In genomic region chr4:22850630-22851029, GRCh38 we compare ENCODE assay signal across 21 cellular contexts.
DNase-seq lines count a peak whose midpoint lies in the region; ATAC-seq, FAIRE-seq and TF ChIP-seq lines count a peak whose summit lies in the region.
"Had no signal": no experiment of that assay in that cellular context is flagged by ENCODE, and none has a peak within 500 bp of the region (broad histone marks: within the 10 kb centered on the region; RNA-seq: fewer than 3 reads in every experiment).

No MANE protein-coding gene starts in this region.

- H3K4me1 ChIP-seq in heart left ventricle, result no peaks in the 10 kb centered on the region
- no peaks in the 10 kb centered on the region for H3K4me1 ChIP-seq in left ventricle myocardium inferior
- H3K4me1 ChIP-seq: A549, spleen, upper lobe of left lung had no signal

- TF ChIP-seq CTCF in heart left ventricle (IDR thresholded peaks at IDR 0.05), result no peak
- no peak for TF ChIP-seq CTCF in left ventricle myocardium inferior (IDR thresholded peaks at IDR 0.05; ENCODE audit: borderline replicate concordance)

- FAIRE-seq in GM19239 (lab: Jason Lieb, UNC), result no peak
- FAIRE-seq: A549, frontal cortex had no signal

- 40 to 49% (median 47%) methylated on average over 2 of the region's 2 CpGs for WGBS in heart left ventricle, 4 donors

- DNase-seq in DMS 273 treated with DMSO at 0.1 percent for 48 hours (lab: John Stamatoyannopoulos, UW) (peak; percentile 12), NCI-H524 (lab: John Stamatoyannopoulos, UW) (peak; percentile 38 to 77), GM19239 (ENCODE audit: insufficient read length, low spot score) (no peak), heart left ventricle (no peak), left ventricle myocardium inferior (no peak)
- no peak for DNase-seq in activated CD4-positive, alpha-beta T cell treated with anti-CD3 and anti-CD28 coated beads for 48 hours
- DNase-seq: activated CD4-positive, alpha-beta T cell treated with anti-CD3 and anti-CD28 coated beads, Interleukin-2, amount 50 U/mL, for 4 hours; activated T-cell treated with anti-CD3 and anti-CD28 coated beads, Interleukin-2, amount 50 U/mL, for 24 hours; colonic mucosa; DMS79 treated with DMSO at 0.1 percent for 48 hours; HFFc6; natural killer cell; spleen; stimulated activated naive CD4-positive, alpha-beta T cell; upper lobe of left lung had no signal

- TF ChIP-seq POLR2A in heart left ventricle (IDR thresholded peaks at IDR 0.05), result no peak

- H3K27me3 ChIP-seq in heart left ventricle (no peaks in the 10 kb centered on the region), left ventricle myocardium inferior (ENCODE audit: low read depth) (no peaks in the 10 kb centered on the region)
- H3K27me3 ChIP-seq: colonic mucosa, spleen, upper lobe of left lung had no signal

- H3K36me3 ChIP-seq in heart left ventricle (no peaks in the 10 kb centered on the region), left ventricle myocardium inferior (no peaks in the 10 kb centered on the region)
- H3K36me3 ChIP-seq: colonic mucosa, spleen, upper lobe of left lung had no signal

- H3K27ac ChIP-seq in heart left ventricle (no peak overlapping the region), left ventricle myocardium inferior (replicated peaks) (no peak overlapping the region)
- H3K27ac ChIP-seq: A549, colonic mucosa, RWPE1, upper lobe of left lung had no signal

- H3K4me3 ChIP-seq in heart left ventricle (no peak overlapping the region), left ventricle myocardium inferior (no peak overlapping the region)
- H3K4me3 ChIP-seq: A549, colonic mucosa, spleen, upper lobe of left lung had no signal

- ATAC-seq in GM19467 (IDR thresholded peaks at IDR 0.05; ENCODE audit: unreplicated experiment), result peak; percentile 70
- ATAC-seq in HG02885 (IDR thresholded peaks at IDR 0.05; ENCODE audit: poor library complexity, unreplicated experiment), result peak; percentile 64
- no peak for ATAC-seq in heart left ventricle
- ATAC-seq: A549; activated naive CD4-positive, alpha-beta T cell treated with anti-CD3 and anti-CD28 coated beads, Interleukin-2, amount 50 U/mL, for 72 hours; natural killer cell had no signal

- H3K9me3 ChIP-seq in heart left ventricle (no peaks in the 10 kb centered on the region), left ventricle myocardium inferior (replicated peaks) (no peaks in the 10 kb centered on the region)
- H3K9me3 ChIP-seq: A549, colonic mucosa, spleen, upper lobe of left lung had no signal

- intact Hi-C loops in heart left ventricle (cut with DNase I), result no loop called here
- intact Hi-C loops in left ventricle myocardium inferior (cut with micrococcal nuclease), result no loop called here

Comparison
In these comparisons a context has a peak if more than half of its experiments do, and no peak if none do; other contexts are left out.
1. DNase-seq: peak in DMS 273 treated with DMSO at 0.1 percent for 48 hours (single experiment) and NCI-H524 (2 of 2); none in activated CD4-positive, alpha-beta T cell treated with anti-CD3 and anti-CD28 coated beads for 48 hours (single experiment), GM19239 (single experiment), heart left ventricle (0 of 5) and left ventricle myocardium inferior (single experiment).
2. ATAC-seq: peak in GM19467 (single experiment) and HG02885 (single experiment); none in heart left ventricle (0 of 4).